Comparison of ENCODE assay signal across 8 cellular contexts in the genomic region with DNA sequence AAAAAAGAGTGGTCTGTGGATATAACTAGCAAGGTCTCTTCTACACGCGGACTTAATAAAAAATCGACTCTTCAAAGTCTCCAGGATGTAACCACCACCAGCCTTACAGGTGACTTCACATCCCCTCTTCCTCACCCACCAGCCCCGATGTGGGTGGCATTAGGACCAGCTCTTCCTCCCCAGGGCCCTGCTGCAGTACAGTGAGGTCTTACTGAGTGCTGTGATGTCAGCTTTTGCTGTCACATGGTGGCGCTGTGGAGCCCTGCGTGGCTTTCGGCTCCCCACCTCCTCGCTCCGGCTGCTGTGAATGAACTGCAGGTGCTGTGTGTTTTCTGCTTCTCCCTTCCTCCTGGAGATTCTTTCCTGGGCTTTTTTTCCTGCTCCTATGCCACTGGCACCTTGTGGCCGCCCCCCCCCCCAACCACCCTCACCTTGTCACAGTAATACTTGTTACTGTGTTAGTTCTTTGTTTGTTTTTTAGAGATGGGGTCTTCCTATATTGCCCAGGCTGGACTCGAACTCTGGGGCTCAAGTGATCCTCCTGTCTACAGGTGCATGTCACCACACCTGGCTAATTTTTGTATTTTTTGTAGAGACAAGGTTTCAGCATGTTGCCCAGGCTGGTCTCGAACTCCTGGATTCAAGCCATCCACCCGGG. TPM values are rescaled to one million over a fixed set of nuclear protein-coding genes. Genes with fewer than 3 reads are reported as not detected.
DNase-seq lines count a peak whose midpoint lies in the region; ATAC-seq and TF ChIP-seq lines count a peak whose summit lies in the region.

No MANE protein-coding gene starts in this region.

- no peaks in the 10 kb centered on the region for H3K4me1 ChIP-seq in colonic mucosa

- TF ChIP-seq CTCF in colonic mucosa (IDR thresholded peaks at IDR 0.05) (peak; percentile 68), lower leg skin (IDR thresholded peaks at IDR 0.05) (no peak)

- H3K36me3 ChIP-seq in colonic mucosa: no peaks in the 10 kb centered on the region

- H3K9ac ChIP-seq in colonic mucosa (ENCODE audit: low read depth in 2 of 2, low read length in 2 of 2): no peak overlapping the region

- no peaks in the 10 kb centered on the region for H3K9me3 ChIP-seq in colonic mucosa

- TF ChIP-seq POLR2A in lower leg skin (IDR thresholded peaks at IDR 0.05): no peak

- DNase-seq in GF-D8 (lab: John Stamatoyannopoulos, UW) (peak; percentile 27), HK-2 (ENCODE audit: unreplicated experiment) (peak; percentile 78), NCI-H748 treated with DMSO at 0.1 percent for 48 hours (lab: John Stamatoyannopoulos, UW) (peak; percentile 81), colonic mucosa (peak; percentile 84), lower leg skin (ENCODE audit: low spot score in 2 of 2) (peak; percentile 69 to 95)
- DNase-seq in activated CD4-positive, alpha-beta T cell treated with anti-CD3 and anti-CD28 coated beads, Interleukin-2, amount 50 U/mL, for 1 hour: peak; percentile 90
- DNase-seq in stimulated activated CD8-positive, alpha-beta memory T cell treated with anti-CD3 and anti-CD28 coated beads, Interleukin-12 subunit alpha, Interleukin-12 subunit beta, amount 100 ng/mL, for 1 hour (ENCODE audit: low read depth): peak; percentile 81

- H3K4me3 ChIP-seq in colonic mucosa (no peak overlapping the region), lower leg skin (ENCODE audit: low read depth, poor library complexity, severe bottlenecking) (no peak overlapping the region)

- peaks cover 3% of the 10 kb centered on the region for H3K27me3 ChIP-seq in colonic mucosa

- intact Hi-C loops in colonic mucosa (cut with DNase I) (no loop called here), lower leg skin (cut with DNase I; ENCODE audit: low total_unique reads) (no loop called here)

- WGBS in lower leg skin, 2 donors: 14 to 16% methylated on average over 13 of the region's 13 CpGs

- ATAC-seq in GM19397 (IDR thresholded peaks at IDR 0.05; ENCODE audit: unreplicated experiment): no peak

- no peak overlapping the region for H3K27ac ChIP-seq in colonic mucosa

RNA-seq across cellular contexts. Expression of a gene that starts 15.8 kb away (rescaled TPM):
- 10 to 100 TPM; 47.2 to 58.6 TPM for total RNA-seq in colonic mucosa
- 10 to 100 TPM; 18.0 to 70.8 (median 43.5) TPM for total RNA-seq in lower leg skin

Comparison
In these comparisons a context has a peak if more than half of its experiments do, and no peak if none do; other contexts are left out.
1. DNase-seq: peak in every context shown above with its lines; median percentile 90 in activated CD4-positive, alpha-beta T cell treated with anti-CD3 and anti-CD28 coated beads, Interleukin-2, amount 50 U/mL, for 1 hour; 84 in colonic mucosa; 82 in lower leg skin; 81 in NCI-H748 treated with DMSO at 0.1 percent for 48 hours; 81 in stimulated activated CD8-positive, alpha-beta memory T cell treated with anti-CD3 and anti-CD28 coated beads, Interleukin-12 subunit alpha, Interleukin-12 subunit beta, amount 100 ng/mL, for 1 hour; 78 in HK-2; 27 in GF-D8.